10 cellular contexts compared by ENCODE assay signal in genomic region chr4:16914208-16914607, GRCh38. TPM values are rescaled to one million over a fixed set of nuclear protein-coding genes. Genes with fewer than 3 reads are reported as not detected.
A peak's percentile ranks its signal among the peaks of the same experiment; 100 is the strongest.
DNase-seq lines count a peak whose midpoint lies in the region; ATAC-seq, FAIRE-seq and TF ChIP-seq lines count a peak whose summit lies in the region.
"Had no signal": no experiment of that assay in that cellular context is flagged by ENCODE, and none has a peak within 500 bp of the region (broad histone marks: within the 10 kb centered on the region; RNA-seq: fewer than 3 reads in every experiment).

No MANE protein-coding gene starts in this region.

- H3K79me2 ChIP-seq in endothelial cell of umbilical vein (ENCODE audit: control insufficient read depth, insufficient read depth, low read length), result no peaks in the 10 kb centered on the region

- no TSS peak for BruUV-seq in endothelial cell of umbilical vein (replicated peaks; lab: Mats Ljungman, UMichigan)

- peak; percentile 46 for FAIRE-seq in endothelial cell of umbilical vein (lab: Jason Lieb, UNC)

- H3K27me3 ChIP-seq in endothelial cell of umbilical vein (ENCODE audit: control insufficient read depth in 2 of 2, insufficient read depth in 2 of 2, low read length in 2 of 2), result no peaks in the 10 kb centered on the region

- no peak overlapping the region for H3K27ac ChIP-seq in endothelial cell of umbilical vein (ENCODE audit: insufficient read depth, low read depth, low read length)
- peak overlapping the region; percentile 29 for H3K27ac ChIP-seq in mesodermal cell (ENCODE audit: low read depth, low read length, severe bottlenecking)

- no peaks in the 10 kb centered on the region for H3K9me3 ChIP-seq in endothelial cell of umbilical vein (replicated peaks; ENCODE audit: control insufficient read depth, insufficient read depth, low read length)
- H3K9me3 ChIP-seq in mesodermal cell (ENCODE audit: control insufficient read depth, low read length), result peaks cover 13% of the 10 kb centered on the region

- CTCF ChIA-PET in endothelial cell of umbilical vein (lab: Charles Lee), result interaction anchor here (0.6 to 1.6 kb wide), 9 partner anchors 18 to 410 kb away, joined by 3 to 10 read pairs (median 3); no protein-coding TSS in a partner anchor

- no peak for TF ChIP-seq POLR2A in endothelial cell of umbilical vein (IDR thresholded peaks at IDR 0.05; ENCODE audit: low read depth, low read length)

- no CpG with 5 or more reads among the region's 1 CpG for WGBS in mesodermal cell (ENCODE audit: insufficient coverage in 2 of 2), 2 experiments

- no peak overlapping the region for H3K4me2 ChIP-seq in endothelial cell of umbilical vein (ENCODE audit: insufficient read depth, low read length)

- H3K9ac ChIP-seq in endothelial cell of umbilical vein (replicated peaks; ENCODE audit: extremely low read depth, insufficient read depth, low read length), result no peak overlapping the region

- POLR2A ChIA-PET in endothelial cell of umbilical vein (lab: Charles Lee), result no interaction called here

- H3K4me1 ChIP-seq in endothelial cell of umbilical vein (ENCODE audit: control insufficient read depth, extremely low read depth, insufficient read depth, low read length) (peaks cover 9% of the 10 kb centered on the region), mesodermal cell (ENCODE audit: control insufficient read depth, insufficient read depth, low read length, poor library complexity, severe bottlenecking) (peaks cover 6% of the 10 kb centered on the region)

- intact Hi-C loops in endothelial cell of umbilical vein (cut with micrococcal nuclease), result loop anchor here (5.0 kb wide), 1 partner anchor 533 kb away; no protein-coding TSS in a partner anchor

- H3K4me3 ChIP-seq in endothelial cell of umbilical vein (replicated peaks in 1 of 3; ENCODE audit: insufficient read depth in 1 of 3, low read depth in 1 of 3, low read length in 3 of 3) (no peak overlapping the region), mesodermal cell (ENCODE audit: extremely low read depth, insufficient read depth, low read length, poor library complexity, severe bottlenecking) (no peak overlapping the region)

- peak; percentile 27 for DNase-seq in EL
- peak; percentile 36 to 70 for DNase-seq in NCI-H526 (lab: John Stamatoyannopoulos, UW)
- peak; percentile 73 for DNase-seq in endothelial cell of umbilical vein (ENCODE audit: low read depth, low spot score)
- DNase-seq in SKM-1 treated with dmso at 0.1 percent for 144 hours (lab: John Stamatoyannopoulos, UW; ENCODE audit: unreplicated experiment), result no peak
- DNase-seq: NCI-H2081, T-helper 1 cell had no signal

- peak in 1 of 2 donors; percentile 48 for TF ChIP-seq CTCF in endothelial cell of umbilical vein (IDR thresholded peaks at IDR 0.05; ENCODE audit: extremely low read depth in 1 of 2, insufficient read depth in 1 of 2, low read depth in 1 of 2, low read length in 2 of 2)

- no peak overlapping the region for H2AFZ ChIP-seq in endothelial cell of umbilical vein (ENCODE audit: low read depth, low read length)

- ATAC-seq in HG03342 (IDR thresholded peaks at IDR 0.05; ENCODE audit: unreplicated experiment), result no peak
- no peak for ATAC-seq in HG03354 (IDR thresholded peaks at IDR 0.05; ENCODE audit: poor library complexity, severe bottlenecking, unreplicated experiment)
- ATAC-seq in HG02798 (IDR thresholded peaks at IDR 0.05; ENCODE audit: poor library complexity, unreplicated experiment), result no peak

- H4K20me1 ChIP-seq in endothelial cell of umbilical vein (replicated peaks; ENCODE audit: control insufficient read depth, extremely low read depth, insufficient read depth, low read length), result no peaks in the 10 kb centered on the region

- no peaks in the 10 kb centered on the region for H3K9me1 ChIP-seq in endothelial cell of umbilical vein (replicated peaks; ENCODE audit: control insufficient read depth, extremely low read depth, insufficient read depth, low read length)

- H3K36me3 ChIP-seq in endothelial cell of umbilical vein (ENCODE audit: control insufficient read depth in 2 of 2, extremely low read depth in 1 of 2, insufficient read depth in 2 of 2, low read length in 2 of 2), result no peaks in the 10 kb centered on the region
- no peaks in the 10 kb centered on the region for H3K36me3 ChIP-seq in mesodermal cell (ENCODE audit: control insufficient read depth, insufficient read depth, low read length)

- dilution Hi-C loops in endothelial cell of umbilical vein (cut with MboI; ENCODE audit: extremely low pct_ligation_motif_present, low sequenced_read_pairs), result no loop called here

TF ChIP-seq in endothelial cell of umbilical vein, 7 proteins besides CTCF, POLR2A, EP300 and RAD21:
- no peak for TF ChIP-seq JUN (IDR thresholded peaks at IDR 0.05; ENCODE audit: borderline replicate concordance, insufficient read depth, insufficient read length, low read depth)
- TF ChIP-seq EZH2 (IDR thresholded peaks at IDR 0.05; ENCODE audit: borderline replicate concordance, low read depth, low read length, severe bottlenecking), result no peak
- no peak for TF ChIP-seq GATA2 (IDR thresholded peaks at IDR 0.05; ENCODE audit: insufficient read depth, insufficient read length, low read depth, low read length)
- TF ChIP-seq POLR2AphosphoS5 (IDR thresholded peaks at IDR 0.05; ENCODE audit: insufficient read depth, low read depth, low read length), result no peak

RNA-seq across cellular contexts. Expression of gene LDB2, which starts 15.8 kb away (rescaled TPM):
- total RNA-seq in endothelial cell of umbilical vein, result 80.9 and 127 TPM in 2 replicates
- polyA plus RNA-seq in endothelial cell of umbilical vein, result 177 and 223 TPM in 2 replicates
- polyA plus RNA-seq in endothelial cell of umbilical vein (2011; cell fraction: cytosol; rRNA removed), result 96.2 and 115 TPM in 2 replicates
- 206 and 233 TPM in 2 replicates for polyA plus RNA-seq in endothelial cell of umbilical vein (2011; cell fraction: nucleus; rRNA removed)
- polyA plus RNA-seq in endothelial cell of umbilical vein (2012), result 33.8 and 37.8 TPM in 2 replicates
- 1,293 and 1,561 TPM in 2 replicates for polyA minus RNA-seq in endothelial cell of umbilical vein
- polyA minus RNA-seq in endothelial cell of umbilical vein (2011; cell fraction: cytosol; rRNA and poly(A)+ RNA removed), result not detected
- 1,432 and 1,514 TPM in 2 replicates for polyA minus RNA-seq in endothelial cell of umbilical vein (2011; cell fraction: nucleus; rRNA and poly(A)+ RNA removed)
- polyA plus RNA-seq in mesodermal cell (2013, experiment 1 of 2), result 147 TPM
- polyA plus RNA-seq in mesodermal cell (2013, experiment 2 of 2), result 133 TPM
